ENCODE assay signal across 18 cellular contexts in genomic region chr15:81531141-81531592, GRCh38.
A peak's percentile ranks its signal among the peaks of the same experiment; 100 is the strongest.
DNase-seq lines count a peak whose midpoint lies in the region; TF ChIP-seq lines count a peak whose summit lies in the region.
"Had no signal": no experiment of that assay in that cellular context is flagged by ENCODE, and none has a peak within 500 bp of the region (broad histone marks: within the 10 kb centered on the region; RNA-seq: fewer than 3 reads in every experiment).

No MANE protein-coding gene starts in this region.

- H3K9me3 ChIP-seq in HUES48 (ENCODE audit: control insufficient read depth, insufficient read depth, low read length) (no peaks in the 10 kb centered on the region), WERI-Rb-1 (ENCODE audit: severe bottlenecking) (no peaks in the 10 kb centered on the region)
- H3K9me3 ChIP-seq: esophagus muscularis mucosa, testis had no signal

- DNase-seq in WERI-Rb-1: peak; percentile 41
- peak; percentile 56 for DNase-seq in glomerular endothelial cell (ENCODE audit: extremely low read depth, low read depth, low spot score)
- peak; percentile 66 for DNase-seq in retinal pigment epithelial cell (ENCODE audit: low read depth)
- no peak for DNase-seq in SK-N-DZ (ENCODE audit: low spot score)
- DNase-seq in GM19238 (ENCODE audit: insufficient read length, low spot score): no peak
- DNase-seq in glomerular visceral epithelial cell (ENCODE audit: extremely low spot score): no peak
- DNase-seq: activated CD8-positive, alpha-beta memory T cell treated with anti-CD3 and anti-CD28 coated beads for 24 hours; activated gamma-delta T cell treated with Interleukin-2 at 50 U/mL for 16 hours; CD4-positive, CD25-positive, alpha-beta regulatory T cell; cerebellar nuclear complex; NCI-H1048; NCI-H226; OCI-M1; T1000; testis had no signal

- TF ChIP-seq CTCF in WERI-Rb-1 (IDR thresholded peaks at IDR 0.05; ENCODE audit: low read depth, low read length) (no peak), retinal pigment epithelial cell (conservative IDR thresholded peaks at IDR 0.05; ENCODE audit: low read depth, low read length) (no peak)

- H3K27ac ChIP-seq in HUES48 (ENCODE audit: low read depth, low read length): peak overlapping the region; percentile 60
- H3K27ac ChIP-seq in WERI-Rb-1: no peak overlapping the region
- H3K27ac ChIP-seq: esophagus muscularis mucosa, skin epidermis, testis had no signal

- H3K27me3 ChIP-seq in HUES48 (ENCODE audit: control insufficient read depth, insufficient read depth, low read length) (no peaks in the 10 kb centered on the region), WERI-Rb-1 (ENCODE audit: insufficient read depth, low read depth, severe bottlenecking) (no peaks in the 10 kb centered on the region)
- H3K27me3 ChIP-seq: esophagus muscularis mucosa, testis had no signal

- H3K36me3 ChIP-seq in HUES48 (ENCODE audit: control insufficient read depth, insufficient read depth, low read length) (no peaks in the 10 kb centered on the region), WERI-Rb-1 (no peaks in the 10 kb centered on the region)
- H3K36me3 ChIP-seq: esophagus muscularis mucosa had no signal

- peak overlapping the region; percentile 40 for H3K4me3 ChIP-seq in HUES48 (ENCODE audit: low read depth, low read length)
- H3K4me3 ChIP-seq in WERI-Rb-1 (ENCODE audit: low read depth, low read length): no peak overlapping the region
- no peak overlapping the region for H3K4me3 ChIP-seq in retinal pigment epithelial cell (ENCODE audit: low read length)
- H3K4me3 ChIP-seq: esophagus muscularis mucosa, skin epidermis, testis had no signal

- H3K4me1 ChIP-seq in HUES48 (ENCODE audit: control insufficient read depth, insufficient read depth, low read length): peaks cover 36% of the 10 kb centered on the region
- H3K4me1 ChIP-seq: testis had no signal

- no peak overlapping the region for H3K9ac ChIP-seq in HUES48 (ENCODE audit: low read depth, low read length)

Comparison
In these comparisons a context has a peak if more than half of its experiments do, and no peak if none do; other contexts are left out.
1. DNase-seq: peak in WERI-Rb-1 (single experiment), glomerular endothelial cell (single experiment) and retinal pigment epithelial cell (single experiment); none in SK-N-DZ (single experiment), GM19238 (single experiment) and glomerular visceral epithelial cell (single experiment).